8 cellular contexts compared by ENCODE assay signal in genomic region chr16:11976850-11977205, GRCh38. TPM values are rescaled to one million over a fixed set of nuclear protein-coding genes. Genes with fewer than 3 reads are reported as not detected.
DNase-seq lines count a peak whose midpoint lies in the region; ATAC-seq and TF ChIP-seq lines count a peak whose summit lies in the region.

No MANE protein-coding gene starts in this region.

- no peaks in the 10 kb centered on the region for H3K9me3 Mint-ChIP-seq in activated CD8-positive, alpha-beta T cell treated with anti-CD3 and anti-CD28 coated beads, Interleukin-2, amount 10 ng/mL, durations not matched to agents 7 days and 5 days (ENCODE audit: insufficient read depth)
- no peaks in the 10 kb centered on the region for H3K9me3 Mint-ChIP-seq in stimulated activated naive CD8-positive, alpha-beta T cell treated with anti-CD3 and anti-CD28 coated beads, Interleukin-15, Interleukin-2, amounts not matched to agents 100 ng/mL and 50 ng/mL, for 24 hours

- H3K4me3 ChIP-seq in cardiac muscle cell (peak overlapping the region; percentile 78), iPS-11a (ENCODE audit: low read depth, low read length) (peak overlapping the region; percentile 71)

- no peaks in the 10 kb centered on the region for H3K27me3 ChIP-seq in cardiac muscle cell

- H3K4me3 Mint-ChIP-seq in activated CD8-positive, alpha-beta T cell treated with anti-CD3 and anti-CD28 coated beads, Interleukin-2, amount 10 ng/mL, durations not matched to agents 7 days and 5 days, result peak overlapping the region; percentile 92
- peak overlapping the region; percentile 98 for H3K4me3 Mint-ChIP-seq in stimulated activated naive CD8-positive, alpha-beta T cell treated with anti-CD3 and anti-CD28 coated beads, Interleukin-15, Interleukin-2, amounts not matched to agents 100 ng/mL and 50 ng/mL, for 24 hours

- peak overlapping the region; percentile 42 for H3K27ac ChIP-seq in cardiac muscle cell

- peak in 1 of 2 donors; percentile 28 for DNase-seq in cardiac muscle cell (ENCODE audit: low read depth in 1 of 2, low spot score in 1 of 2)
- DNase-seq in left ventricle myocardium superior, result no peak
- DNase-seq in activated CD8-positive, alpha-beta T cell treated with anti-CD3 and anti-CD28 coated beads, Interleukin-2, amount 10 ng/mL, durations not matched to agents 7 days and 5 days, result no peak
- DNase-seq in iPS-NIHi11 (ENCODE audit: low spot score), result no peak
- no peak for DNase-seq in NOMO-1 treated with DMSO at 0.1 percent for 48 hours (lab: John Stamatoyannopoulos, UW; ENCODE audit: unreplicated experiment)

- peaks cover 6% of the 10 kb centered on the region for H3K4me1 ChIP-seq in cardiac muscle cell (ENCODE audit: low read depth)

- POLR2A ChIA-PET in activated CD8-positive, alpha-beta T cell treated with anti-CD3 and anti-CD28 coated beads, Interleukin-2, amount 10 ng/mL, durations not matched to agents 7 days and 5 days (lab: Charles Lee), result interaction anchor here (0.5 to 1.4 kb wide), 8 partner anchors 15 to 234 kb away, joined by 3 to 7 read pairs (median 3); partner anchors contain the start of genes GSPT1, RSL1D1 and TXNDC11

- no peaks in the 10 kb centered on the region for H3K36me3 Mint-ChIP-seq in activated CD8-positive, alpha-beta T cell treated with anti-CD3 and anti-CD28 coated beads, Interleukin-2, amount 10 ng/mL, durations not matched to agents 7 days and 5 days (ENCODE audit: low read depth)
- no peaks in the 10 kb centered on the region for H3K36me3 Mint-ChIP-seq in stimulated activated naive CD8-positive, alpha-beta T cell treated with anti-CD3 and anti-CD28 coated beads, Interleukin-15, Interleukin-2, amounts not matched to agents 100 ng/mL and 50 ng/mL, for 24 hours (ENCODE audit: low read depth)

- H3K4me1 Mint-ChIP-seq in activated CD8-positive, alpha-beta T cell treated with anti-CD3 and anti-CD28 coated beads, Interleukin-2, amount 10 ng/mL, durations not matched to agents 7 days and 5 days (ENCODE audit: low read depth), result peaks cover 34% of the 10 kb centered on the region
- H3K4me1 Mint-ChIP-seq in stimulated activated naive CD8-positive, alpha-beta T cell treated with anti-CD3 and anti-CD28 coated beads, Interleukin-15, Interleukin-2, amounts not matched to agents 100 ng/mL and 50 ng/mL, for 24 hours (ENCODE audit: low read depth), result peaks cover 47% of the 10 kb centered on the region

- H3K27ac Mint-ChIP-seq in activated CD8-positive, alpha-beta T cell treated with anti-CD3 and anti-CD28 coated beads, Interleukin-2, amount 10 ng/mL, durations not matched to agents 7 days and 5 days, result peak overlapping the region; percentile 85
- H3K27ac Mint-ChIP-seq in stimulated activated naive CD8-positive, alpha-beta T cell treated with anti-CD3 and anti-CD28 coated beads, Interleukin-15, Interleukin-2, amounts not matched to agents 100 ng/mL and 50 ng/mL, for 24 hours, result peak overlapping the region; percentile 73

- intact Hi-C loops in left ventricle myocardium superior (cut with micrococcal nuclease), result no loop called here

- TF ChIP-seq CTCF in cardiac muscle cell (IDR thresholded peaks at IDR 0.05; ENCODE audit: low read depth, low read length), result no peak

- H3K36me3 ChIP-seq in cardiac muscle cell, result no peaks in the 10 kb centered on the region

- ATAC-seq in left ventricle myocardium superior (no peak), GM18520 (IDR thresholded peaks at IDR 0.05; ENCODE audit: unreplicated experiment) (no peak)
- peak; percentile 17 for ATAC-seq in activated CD8-positive, alpha-beta T cell treated with anti-CD3 and anti-CD28 coated beads, Interleukin-2, amount 10 ng/mL, durations not matched to agents 7 days and 5 days

- no peaks in the 10 kb centered on the region for H3K27me3 Mint-ChIP-seq in activated CD8-positive, alpha-beta T cell treated with anti-CD3 and anti-CD28 coated beads, Interleukin-2, amount 10 ng/mL, durations not matched to agents 7 days and 5 days (ENCODE audit: low read depth)
- no peaks in the 10 kb centered on the region for H3K27me3 Mint-ChIP-seq in stimulated activated naive CD8-positive, alpha-beta T cell treated with anti-CD3 and anti-CD28 coated beads, Interleukin-15, Interleukin-2, amounts not matched to agents 100 ng/mL and 50 ng/mL, for 24 hours

- CTCF ChIA-PET in activated CD8-positive, alpha-beta T cell treated with anti-CD3 and anti-CD28 coated beads, Interleukin-2, amount 10 ng/mL, durations not matched to agents 7 days and 5 days (lab: Charles Lee), result interaction anchor here (0.9 to 1.0 kb wide), 2 partner anchors 91 to 180 kb away, joined by 4 to 5 read pairs; partner anchors contain the start of gene ZC3H7A

- no peaks in the 10 kb centered on the region for H3K9me3 ChIP-seq in cardiac muscle cell (ENCODE audit: low read depth)

RNA-seq across cellular contexts. Expression of gene SNX29, which starts 0.3 kb away (rescaled TPM):
- total RNA-seq in cardiac muscle cell, result 5.7 and 7.2 TPM in 2 replicates
- polyA plus RNA-seq in cardiac muscle cell, result 7.7 and 18.7 TPM in 2 replicates
- total RNA-seq in left ventricle myocardium superior, result 9.7 TPM
- total RNA-seq in activated CD8-positive, alpha-beta T cell treated with anti-CD3 and anti-CD28 coated beads, Interleukin-2, amount 10 ng/mL, durations not matched to agents 7 days and 5 days, result 10 to 100 TPM; 15.4 to 18.5 TPM

RNA-seq across cellular contexts. Expression of gene TNFRSF17, which starts 11.8 kb away (rescaled TPM):
- total RNA-seq in cardiac muscle cell, result not detected in 2 replicates
- 0.55 TPM in 1 of 2 replicates, not detected in the other for polyA plus RNA-seq in cardiac muscle cell
- not detected for total RNA-seq in left ventricle myocardium superior
- not detected for total RNA-seq in activated CD8-positive, alpha-beta T cell treated with anti-CD3 and anti-CD28 coated beads, Interleukin-2, amount 10 ng/mL, durations not matched to agents 7 days and 5 days

RNA-seq across cellular contexts. Expression of gene NPIPB2, which starts 35.0 kb away (rescaled TPM):
- total RNA-seq in cardiac muscle cell, result 3.5 and 4.8 TPM in 2 replicates
- 11.3 and 13.0 TPM in 2 replicates for polyA plus RNA-seq in cardiac muscle cell
- 2.5 TPM for total RNA-seq in left ventricle myocardium superior
- 10 to 100 TPM; 12.0 to 17.9 TPM for total RNA-seq in activated CD8-positive, alpha-beta T cell treated with anti-CD3 and anti-CD28 coated beads, Interleukin-2, amount 10 ng/mL, durations not matched to agents 7 days and 5 days
